In genomic region chr17:46822388-46822921, GRCh38 we compare ENCODE assay signal across 1 cellular context.
A peak's percentile ranks its signal among the peaks of the same experiment; 100 is the strongest.
TF ChIP-seq lines count a peak whose summit lies in the region.

No MANE protein-coding gene starts in this region.

TF ChIP-seq in K562, 482 proteins besides CTCF, POLR2A, EP300 and RAD21 (continued from another document):
- TF ChIP-seq, protein P1, sequence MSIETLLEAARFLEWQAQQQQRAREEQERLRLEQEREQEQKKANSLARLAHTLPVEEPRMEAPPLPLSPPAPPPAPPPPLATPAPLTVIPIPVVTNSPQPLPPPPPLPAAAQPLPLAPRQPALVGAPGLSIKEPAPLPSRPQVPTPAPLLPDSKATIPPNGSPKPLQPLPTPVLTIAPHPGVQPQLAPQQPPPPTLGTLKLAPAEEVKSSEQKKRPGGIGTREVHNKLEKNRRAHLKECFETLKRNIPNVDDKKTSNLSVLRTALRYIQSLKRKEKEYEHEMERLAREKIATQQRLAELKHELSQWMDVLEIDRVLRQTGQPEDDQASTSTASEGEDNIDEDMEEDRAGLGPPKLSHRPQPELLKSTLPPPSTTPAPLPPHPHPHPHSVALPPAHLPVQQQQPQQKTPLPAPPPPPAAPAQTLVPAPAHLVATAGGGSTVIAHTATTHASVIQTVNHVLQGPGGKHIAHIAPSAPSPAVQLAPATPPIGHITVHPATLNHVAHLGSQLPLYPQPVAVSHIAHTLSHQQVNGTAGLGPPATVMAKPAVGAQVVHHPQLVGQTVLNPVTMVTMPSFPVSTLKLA (conservative IDR thresholded peaks at IDR 0.05), result no peak; a peak in 1 of 4 replicates
- TF ChIP-seq ZNF124 (CRISPR knock-in tag; IDR thresholded peaks at IDR 0.05) (no peak), MTA2 (IDR thresholded peaks at IDR 0.05; ENCODE audit: low read depth) (no peak), MTF1 (CRISPR knock-in tag; IDR thresholded peaks at IDR 0.05; ENCODE audit: borderline replicate concordance) (no peak), RBFOX2 (IDR thresholded peaks at IDR 0.05; ENCODE audit: low read depth, low read length) (no peak), ZNF57 (CRISPR knock-in tag; IDR thresholded peaks at IDR 0.05) (no peak), TFAM (CRISPR knock-in tag; conservative IDR thresholded peaks at IDR 0.05) (no peak), NR1H2 (CRISPR knock-in tag; IDR thresholded peaks at IDR 0.05) (no peak), ATF1 (CRISPR knock-in tag; IDR thresholded peaks at IDR 0.05) (no peak), ATF1 (tag; IDR thresholded peaks at IDR 0.05) (peak; percentile 11; the same call in 1 of the 2 replicates), MEF2A (IDR thresholded peaks at IDR 0.05; ENCODE audit: control insufficient read depth, low read depth, low read length) (no peak), ZNF41 (CRISPR knock-in tag; conservative IDR thresholded peaks at IDR 0.05) (no peak), PURB (CRISPR knock-in tag; IDR thresholded peaks at IDR 0.05; ENCODE audit: low read depth) (no peak), TCF3 (CRISPR knock-in tag; IDR thresholded peaks at IDR 0.05) (no peak), ZNF780A (CRISPR knock-in tag; IDR thresholded peaks at IDR 0.05) (no peak), ZNF436 (CRISPR knock-in tag; IDR thresholded peaks at IDR 0.05) (no peak), NFRKB (IDR thresholded peaks at IDR 0.05; ENCODE audit: low read depth) (no peak)
- TF ChIP-seq, protein P2, sequence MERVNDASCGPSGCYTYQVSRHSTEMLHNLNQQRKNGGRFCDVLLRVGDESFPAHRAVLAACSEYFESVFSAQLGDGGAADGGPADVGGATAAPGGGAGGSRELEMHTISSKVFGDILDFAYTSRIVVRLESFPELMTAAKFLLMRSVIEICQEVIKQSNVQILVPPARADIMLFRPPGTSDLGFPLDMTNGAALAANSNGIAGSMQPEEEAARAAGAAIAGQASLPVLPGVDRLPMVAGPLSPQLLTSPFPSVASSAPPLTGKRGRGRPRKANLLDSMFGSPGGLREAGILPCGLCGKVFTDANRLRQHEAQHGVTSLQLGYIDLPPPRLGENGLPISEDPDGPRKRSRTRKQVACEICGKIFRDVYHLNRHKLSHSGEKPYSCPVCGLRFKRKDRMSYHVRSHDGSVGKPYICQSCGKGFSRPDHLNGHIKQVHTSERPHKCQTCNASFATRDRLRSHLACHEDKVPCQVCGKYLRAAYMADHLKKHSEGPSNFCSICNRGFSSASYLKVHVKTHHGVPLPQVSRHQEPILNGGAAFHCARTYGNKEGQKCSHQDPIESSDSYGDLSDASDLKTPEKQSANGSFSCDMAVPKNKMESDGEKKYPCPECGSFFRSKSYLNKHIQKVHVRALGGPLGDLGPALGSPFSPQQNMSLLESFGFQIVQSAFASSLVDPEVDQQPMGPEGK (CRISPR knock-in tag; IDR thresholded peaks at IDR 0.05; ENCODE audit: borderline replicate concordance), result no peak
- TF ChIP-seq, protein P3, sequence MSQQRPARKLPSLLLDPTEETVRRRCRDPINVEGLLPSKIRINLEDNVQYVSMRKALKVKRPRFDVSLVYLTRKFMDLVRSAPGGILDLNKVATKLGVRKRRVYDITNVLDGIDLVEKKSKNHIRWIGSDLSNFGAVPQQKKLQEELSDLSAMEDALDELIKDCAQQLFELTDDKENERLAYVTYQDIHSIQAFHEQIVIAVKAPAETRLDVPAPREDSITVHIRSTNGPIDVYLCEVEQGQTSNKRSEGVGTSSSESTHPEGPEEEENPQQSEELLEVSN (IDR thresholded peaks at IDR 0.05; ENCODE audit: borderline replicate concordance in 1 of 2, extremely low read depth in 1 of 2, insufficient read depth in 1 of 2, insufficient read length in 1 of 2, low read depth in 1 of 2, low read length in 1 of 2, poor library complexity in 1 of 2, severe bottlenecking in 1 of 2), result peak; percentile 34 to 50
- TF ChIP-seq, protein P4, sequence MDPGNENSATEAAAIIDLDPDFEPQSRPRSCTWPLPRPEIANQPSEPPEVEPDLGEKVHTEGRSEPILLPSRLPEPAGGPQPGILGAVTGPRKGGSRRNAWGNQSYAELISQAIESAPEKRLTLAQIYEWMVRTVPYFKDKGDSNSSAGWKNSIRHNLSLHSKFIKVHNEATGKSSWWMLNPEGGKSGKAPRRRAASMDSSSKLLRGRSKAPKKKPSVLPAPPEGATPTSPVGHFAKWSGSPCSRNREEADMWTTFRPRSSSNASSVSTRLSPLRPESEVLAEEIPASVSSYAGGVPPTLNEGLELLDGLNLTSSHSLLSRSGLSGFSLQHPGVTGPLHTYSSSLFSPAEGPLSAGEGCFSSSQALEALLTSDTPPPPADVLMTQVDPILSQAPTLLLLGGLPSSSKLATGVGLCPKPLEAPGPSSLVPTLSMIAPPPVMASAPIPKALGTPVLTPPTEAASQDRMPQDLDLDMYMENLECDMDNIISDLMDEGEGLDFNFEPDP (CRISPR knock-in tag; IDR thresholded peaks at IDR 0.05), result no peak
- TF ChIP-seq, protein P5, sequence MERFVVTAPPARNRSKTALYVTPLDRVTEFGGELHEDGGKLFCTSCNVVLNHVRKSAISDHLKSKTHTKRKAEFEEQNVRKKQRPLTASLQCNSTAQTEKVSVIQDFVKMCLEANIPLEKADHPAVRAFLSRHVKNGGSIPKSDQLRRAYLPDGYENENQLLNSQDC (CRISPR knock-in tag; IDR thresholded peaks at IDR 0.05), result no peak
